In the genomic region with DNA sequence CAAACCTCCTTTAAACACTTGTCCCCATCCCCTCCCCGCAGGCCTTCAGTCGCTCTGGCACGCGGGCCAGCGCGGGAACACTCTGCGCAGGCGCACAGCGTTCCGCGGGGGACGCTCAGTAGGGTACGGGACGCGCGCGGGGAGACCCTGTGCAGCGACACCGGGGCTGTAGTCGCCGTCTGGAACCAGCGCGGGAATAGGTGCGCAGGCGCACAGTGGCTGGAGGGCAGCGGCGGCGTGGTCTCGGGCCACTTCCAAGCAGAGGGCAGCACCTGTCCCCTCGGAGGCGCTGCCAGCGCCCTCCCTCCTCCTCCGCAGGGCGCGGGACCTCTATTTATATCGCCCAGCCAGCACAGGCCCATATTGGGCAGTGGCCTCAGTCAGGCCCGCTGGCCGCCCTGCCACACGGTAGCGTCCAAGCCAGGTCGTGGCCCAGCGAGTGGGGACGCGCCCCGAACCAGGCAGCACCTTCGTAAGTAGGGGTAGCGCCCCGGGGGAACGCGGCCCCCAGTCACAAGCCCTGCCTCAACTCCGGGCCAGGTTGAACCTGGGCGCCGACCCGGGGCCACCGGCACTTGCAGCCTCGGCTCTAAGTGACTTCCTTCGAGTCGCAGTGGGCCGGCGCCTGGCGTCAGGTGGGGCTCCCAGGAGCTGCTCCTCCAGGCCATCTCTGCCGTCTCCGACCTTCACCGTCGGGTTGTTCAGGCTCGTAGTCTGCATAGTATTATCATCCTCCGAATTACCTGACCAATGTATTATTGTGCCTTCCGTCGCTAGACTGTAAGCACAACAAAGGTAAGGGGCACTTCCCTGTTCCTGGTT, we compare ENCODE assay signal across 1 cellular context.
TF ChIP-seq lines count a peak whose summit lies in the region.

A gene with protein sequence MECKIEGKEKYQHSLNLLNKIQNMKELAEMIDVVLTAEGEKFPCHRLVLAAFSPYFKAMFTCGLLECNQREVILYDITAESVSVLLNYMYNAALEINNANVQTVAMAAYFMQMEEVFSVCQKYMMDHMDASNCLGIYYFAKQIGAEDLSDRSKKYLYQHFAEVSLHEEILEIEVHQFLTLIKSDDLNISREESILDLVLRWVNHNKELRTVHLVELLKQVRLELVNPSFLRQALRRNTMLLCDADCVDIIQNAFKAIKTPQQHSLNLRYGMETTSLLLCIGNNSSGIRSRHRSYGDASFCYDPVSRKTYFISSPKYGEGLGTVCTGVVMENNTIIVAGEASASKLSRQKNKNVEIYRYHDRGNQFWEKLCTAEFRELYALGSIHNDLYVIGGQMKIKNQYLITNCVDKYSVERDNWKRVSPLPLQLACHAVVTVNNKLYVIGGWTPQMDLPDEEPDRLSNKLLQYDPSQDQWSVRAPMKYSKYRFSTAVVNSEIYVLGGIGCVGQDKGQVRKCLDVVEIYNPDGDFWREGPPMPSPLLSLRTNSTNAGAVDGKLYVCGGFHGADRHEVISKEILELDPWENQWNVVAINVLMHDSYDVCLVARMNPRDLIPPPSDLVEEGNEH (plus strand): TSS at position 118 of the 822 bp plus-strand sequence. CDS start 7,830 bp downstream, outside the sequence.

TF ChIP-seq in SK-N-SH treated with all-trans-retinoic acid at 6 μM for 48 hours, 23 proteins besides CTCF, POLR2A, EP300 and RAD21 (continued from another document):
- TF ChIP-seq, protein P1, sequence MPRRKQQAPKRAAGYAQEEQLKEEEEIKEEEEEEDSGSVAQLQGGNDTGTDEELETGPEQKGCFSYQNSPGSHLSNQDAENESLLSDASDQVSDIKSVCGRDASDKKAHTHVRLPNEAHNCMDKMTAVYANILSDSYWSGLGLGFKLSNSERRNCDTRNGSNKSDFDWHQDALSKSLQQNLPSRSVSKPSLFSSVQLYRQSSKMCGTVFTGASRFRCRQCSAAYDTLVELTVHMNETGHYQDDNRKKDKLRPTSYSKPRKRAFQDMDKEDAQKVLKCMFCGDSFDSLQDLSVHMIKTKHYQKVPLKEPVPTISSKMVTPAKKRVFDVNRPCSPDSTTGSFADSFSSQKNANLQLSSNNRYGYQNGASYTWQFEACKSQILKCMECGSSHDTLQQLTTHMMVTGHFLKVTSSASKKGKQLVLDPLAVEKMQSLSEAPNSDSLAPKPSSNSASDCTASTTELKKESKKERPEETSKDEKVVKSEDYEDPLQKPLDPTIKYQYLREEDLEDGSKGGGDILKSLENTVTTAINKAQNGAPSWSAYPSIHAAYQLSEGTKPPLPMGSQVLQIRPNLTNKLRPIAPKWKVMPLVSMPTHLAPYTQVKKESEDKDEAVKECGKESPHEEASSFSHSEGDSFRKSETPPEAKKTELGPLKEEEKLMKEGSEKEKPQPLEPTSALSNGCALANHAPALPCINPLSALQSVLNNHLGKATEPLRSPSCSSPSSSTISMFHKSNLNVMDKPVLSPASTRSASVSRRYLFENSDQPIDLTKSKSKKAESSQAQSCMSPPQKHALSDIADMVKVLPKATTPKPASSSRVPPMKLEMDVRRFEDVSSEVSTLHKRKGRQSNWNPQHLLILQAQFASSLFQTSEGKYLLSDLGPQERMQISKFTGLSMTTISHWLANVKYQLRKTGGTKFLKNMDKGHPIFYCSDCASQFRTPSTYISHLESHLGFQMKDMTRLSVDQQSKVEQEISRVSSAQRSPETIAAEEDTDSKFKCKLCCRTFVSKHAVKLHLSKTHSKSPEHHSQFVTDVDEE (CRISPR knock-in tag; IDR thresholded peaks at IDR 0.05): no peak
- TF ChIP-seq, protein P2, sequence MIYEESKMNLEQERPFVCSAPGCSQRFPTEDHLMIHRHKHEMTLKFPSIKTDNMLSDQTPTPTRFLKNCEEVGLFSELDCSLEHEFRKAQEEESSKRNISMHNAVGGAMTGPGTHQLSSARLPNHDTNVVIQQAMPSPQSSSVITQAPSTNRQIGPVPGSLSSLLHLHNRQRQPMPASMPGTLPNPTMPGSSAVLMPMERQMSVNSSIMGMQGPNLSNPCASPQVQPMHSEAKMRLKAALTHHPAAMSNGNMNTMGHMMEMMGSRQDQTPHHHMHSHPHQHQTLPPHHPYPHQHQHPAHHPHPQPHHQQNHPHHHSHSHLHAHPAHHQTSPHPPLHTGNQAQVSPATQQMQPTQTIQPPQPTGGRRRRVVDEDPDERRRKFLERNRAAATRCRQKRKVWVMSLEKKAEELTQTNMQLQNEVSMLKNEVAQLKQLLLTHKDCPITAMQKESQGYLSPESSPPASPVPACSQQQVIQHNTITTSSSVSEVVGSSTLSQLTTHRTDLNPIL (CRISPR knock-in tag; IDR thresholded peaks at IDR 0.05; ENCODE audit: low read depth): no peak
- TF ChIP-seq OSR1 (CRISPR knock-in tag; IDR thresholded peaks at IDR 0.05) (no peak), ARNTL (CRISPR knock-in tag; IDR thresholded peaks at IDR 0.05; ENCODE audit: borderline replicate concordance, low read depth) (no peak), PPARA (CRISPR knock-in tag; IDR thresholded peaks at IDR 0.05; ENCODE audit: borderline replicate concordance) (no peak)
TF ChIP-seq in SK-N-SH treated with all-trans-retinoic acid at 6 μM for 48 hours: peak in this region for 0.
